1 cellular context compared by ENCODE assay signal in genomic region chr17:27086526-27086925, GRCh38.
TF ChIP-seq lines count a peak whose summit lies in the region.

No MANE protein-coding gene starts in this region.

TF ChIP-seq in K562, 482 proteins besides CTCF, POLR2A, EP300 and RAD21 (continued from another document):
- TF ChIP-seq, protein P1, sequence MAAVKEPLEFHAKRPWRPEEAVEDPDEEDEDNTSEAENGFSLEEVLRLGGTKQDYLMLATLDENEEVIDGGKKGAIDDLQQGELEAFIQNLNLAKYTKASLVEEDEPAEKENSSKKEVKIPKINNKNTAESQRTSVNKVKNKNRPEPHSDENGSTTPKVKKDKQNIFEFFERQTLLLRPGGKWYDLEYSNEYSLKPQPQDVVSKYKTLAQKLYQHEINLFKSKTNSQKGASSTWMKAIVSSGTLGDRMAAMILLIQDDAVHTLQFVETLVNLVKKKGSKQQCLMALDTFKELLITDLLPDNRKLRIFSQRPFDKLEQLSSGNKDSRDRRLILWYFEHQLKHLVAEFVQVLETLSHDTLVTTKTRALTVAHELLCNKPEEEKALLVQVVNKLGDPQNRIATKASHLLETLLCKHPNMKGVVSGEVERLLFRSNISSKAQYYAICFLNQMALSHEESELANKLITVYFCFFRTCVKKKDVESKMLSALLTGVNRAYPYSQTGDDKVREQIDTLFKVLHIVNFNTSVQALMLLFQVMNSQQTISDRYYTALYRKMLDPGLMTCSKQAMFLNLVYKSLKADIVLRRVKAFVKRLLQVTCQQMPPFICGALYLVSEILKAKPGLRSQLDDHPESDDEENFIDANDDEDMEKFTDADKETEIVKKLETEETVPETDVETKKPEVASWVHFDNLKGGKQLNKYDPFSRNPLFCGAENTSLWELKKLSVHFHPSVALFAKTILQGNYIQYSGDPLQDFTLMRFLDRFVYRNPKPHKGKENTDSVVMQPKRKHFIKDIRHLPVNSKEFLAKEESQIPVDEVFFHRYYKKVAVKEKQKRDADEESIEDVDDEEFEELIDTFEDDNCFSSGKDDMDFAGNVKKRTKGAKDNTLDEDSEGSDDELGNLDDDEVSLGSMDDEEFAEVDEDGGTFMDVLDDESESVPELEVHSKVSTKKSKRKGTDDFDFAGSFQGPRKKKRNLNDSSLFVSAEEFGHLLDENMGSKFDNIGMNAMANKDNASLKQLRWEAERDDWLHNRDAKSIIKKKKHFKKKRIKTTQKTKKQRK (IDR thresholded peaks at IDR 0.05; ENCODE audit: borderline replicate concordance, low read depth, low read length), result no peak
- TF ChIP-seq, protein P2, sequence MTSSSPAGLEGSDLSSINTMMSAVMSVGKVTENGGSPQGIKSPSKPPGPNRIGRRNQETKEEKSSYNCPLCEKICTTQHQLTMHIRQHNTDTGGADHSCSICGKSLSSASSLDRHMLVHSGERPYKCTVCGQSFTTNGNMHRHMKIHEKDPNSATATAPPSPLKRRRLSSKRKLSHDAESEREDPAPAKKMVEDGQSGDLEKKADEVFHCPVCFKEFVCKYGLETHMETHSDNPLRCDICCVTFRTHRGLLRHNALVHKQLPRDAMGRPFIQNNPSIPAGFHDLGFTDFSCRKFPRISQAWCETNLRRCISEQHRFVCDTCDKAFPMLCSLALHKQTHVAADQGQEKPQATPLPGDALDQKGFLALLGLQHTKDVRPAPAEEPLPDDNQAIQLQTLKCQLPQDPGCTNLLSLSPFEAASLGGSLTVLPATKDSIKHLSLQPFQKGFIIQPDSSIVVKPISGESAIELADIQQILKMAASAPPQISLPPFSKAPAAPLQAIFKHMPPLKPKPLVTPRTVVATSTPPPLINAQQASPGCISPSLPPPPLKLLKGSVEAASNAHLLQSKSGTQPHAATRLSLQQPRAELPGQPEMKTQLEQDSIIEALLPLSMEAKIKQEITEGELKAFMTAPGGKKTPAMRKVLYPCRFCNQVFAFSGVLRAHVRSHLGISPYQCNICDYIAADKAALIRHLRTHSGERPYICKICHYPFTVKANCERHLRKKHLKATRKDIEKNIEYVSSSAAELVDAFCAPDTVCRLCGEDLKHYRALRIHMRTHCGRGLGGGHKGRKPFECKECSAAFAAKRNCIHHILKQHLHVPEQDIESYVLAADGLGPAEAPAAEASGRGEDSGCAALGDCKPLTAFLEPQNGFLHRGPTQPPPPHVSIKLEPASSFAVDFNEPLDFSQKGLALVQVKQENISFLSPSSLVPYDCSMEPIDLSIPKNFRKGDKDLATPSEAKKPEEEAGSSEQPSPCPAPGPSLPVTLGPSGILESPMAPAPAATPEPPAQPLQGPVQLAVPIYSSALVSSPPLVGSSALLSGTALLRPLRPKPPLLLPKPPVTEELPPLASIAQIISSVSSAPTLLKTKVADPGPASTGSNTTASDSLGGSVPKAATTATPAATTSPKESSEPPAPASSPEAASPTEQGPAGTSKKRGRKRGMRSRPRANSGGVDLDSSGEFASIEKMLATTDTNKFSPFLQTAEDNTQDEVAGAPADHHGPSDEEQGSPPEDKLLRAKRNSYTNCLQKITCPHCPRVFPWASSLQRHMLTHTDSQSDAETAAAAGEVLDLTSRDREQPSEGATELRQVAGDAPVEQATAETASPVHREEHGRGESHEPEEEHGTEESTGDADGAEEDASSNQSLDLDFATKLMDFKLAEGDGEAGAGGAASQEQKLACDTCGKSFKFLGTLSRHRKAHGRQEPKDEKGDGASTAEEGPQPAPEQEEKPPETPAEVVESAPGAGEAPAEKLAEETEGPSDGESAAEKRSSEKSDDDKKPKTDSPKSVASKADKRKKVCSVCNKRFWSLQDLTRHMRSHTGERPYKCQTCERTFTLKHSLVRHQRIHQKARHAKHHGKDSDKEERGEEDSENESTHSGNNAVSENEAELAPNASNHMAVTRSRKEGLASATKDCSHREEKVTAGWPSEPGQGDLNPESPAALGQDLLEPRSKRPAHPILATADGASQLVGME (CRISPR knock-in tag; IDR thresholded peaks at IDR 0.05), result no peak
- TF ChIP-seq ZBED1 (IDR thresholded peaks at IDR 0.05) (peak; percentile 14; the same call in 1 of the 2 replicates), BCLAF1 (IDR thresholded peaks at IDR 0.05; ENCODE audit: borderline replicate concordance in 1 of 2, control insufficient read depth in 1 of 2, low read depth in 2 of 2, low read length in 1 of 2) (peak in 1 of 2 experiments; percentile 78; a peak in 1 of 4 replicates), POLR2AphosphoS5 (IDR thresholded peaks at IDR 0.05; ENCODE audit: control insufficient read depth, insufficient read depth, low read depth, low read length) (peak; percentile 5; the same call in 1 of the 2 replicates), SRSF1 (IDR thresholded peaks at IDR 0.05; ENCODE audit: low read depth, low read length) (no peak)
